In genomic region chr20:60823001-60823649, GRCh38 we compare ENCODE assay signal across 25 cellular contexts.
"Had no signal": no experiment of that assay in that cellular context is flagged by ENCODE, and none has a peak within 500 bp of the region (broad histone marks: within the 10 kb centered on the region; RNA-seq: fewer than 3 reads in every experiment).

No MANE protein-coding gene starts in this region.

- H3K27ac ChIP-seq: brain microvascular endothelial cell, colonic mucosa, epithelial cell of prostate had no signal

- H3K27ac Mint-ChIP-seq: activated CD4-positive, alpha-beta memory T cell treated with anti-CD3 and anti-CD28 coated beads, Interleukin-2, amount 10 ng/mL, durations not matched to agents 7 days and 5 days; activated CD4-positive, alpha-beta T cell treated with anti-CD3 and anti-CD28 coated beads, Interleukin-2, amount 10 ng/mL, durations not matched to agents 7 days and 5 days; activated naive CD4-positive, alpha-beta T cell treated with anti-CD3 and anti-CD28 coated beads, Interleukin-2, amount 10 ng/mL, durations not matched to agents 7 days and 5 days; activated naive CD4-positive, alpha-beta T cell treated with anti-CD3 and anti-CD28 coated beads, Interleukin-2, amount 50 U/mL, for 72 hours; activated naive CD8-positive, alpha-beta T cell treated with anti-CD3 and anti-CD28 coated beads, Interleukin-2, amount 10 ng/mL, durations not matched to agents 7 days and 5 days; activated T-cell treated with anti-CD3 and anti-CD28 coated beads, Interleukin-2, amount 50 U/mL, for 24 hours; activated T-cell treated with anti-CD3 and anti-CD28 coated beads, Interleukin-2, amount 50 U/mL, for 72 hours; T-helper 1 cell treated with Interleukin-12 subunit alpha and Interleukin-12 subunit beta and Interleukin-4 antibody, amounts not matched to agents 30 μg/mL and 1 μg/mL, for 36 hours; T-helper 2 cell treated with Interferon-gamma antibody and Interleukin-4, amounts not matched to agents 5 μg/mL and 100 μg/mL, for 36 hours had no signal

- ATAC-seq: activated naive CD4-positive, alpha-beta T cell treated with anti-CD3 and anti-CD28 coated beads, Interleukin-2, amount 50 U/mL, for 72 hours; activated T-cell treated with anti-CD3 and anti-CD28 coated beads, Interleukin-2, amount 50 U/mL, for 72 hours had no signal

- H3K9me3 ChIP-seq: colonic mucosa had no signal

- H3K4me3 Mint-ChIP-seq: activated CD4-positive, alpha-beta memory T cell treated with anti-CD3 and anti-CD28 coated beads, Interleukin-2, amount 10 ng/mL, durations not matched to agents 7 days and 5 days; activated CD4-positive, alpha-beta T cell treated with anti-CD3 and anti-CD28 coated beads, Interleukin-2, amount 10 ng/mL, durations not matched to agents 7 days and 5 days; activated naive CD4-positive, alpha-beta T cell treated with anti-CD3 and anti-CD28 coated beads, Interleukin-2, amount 10 ng/mL, durations not matched to agents 7 days and 5 days; activated naive CD8-positive, alpha-beta T cell treated with anti-CD3 and anti-CD28 coated beads, Interleukin-2, amount 10 ng/mL, durations not matched to agents 7 days and 5 days; activated T-cell treated with anti-CD3 and anti-CD28 coated beads, Interleukin-2, amount 50 U/mL, for 24 hours; activated T-cell treated with anti-CD3 and anti-CD28 coated beads, Interleukin-2, amount 50 U/mL, for 72 hours; T-helper 1 cell treated with Interleukin-12 subunit alpha and Interleukin-12 subunit beta and Interleukin-4 antibody, amounts not matched to agents 30 μg/mL and 1 μg/mL, for 36 hours; T-helper 2 cell treated with Interferon-gamma antibody and Interleukin-4, amounts not matched to agents 5 μg/mL and 100 μg/mL, for 36 hours had no signal

- H3K36me3 Mint-ChIP-seq: activated naive CD4-positive, alpha-beta T cell treated with anti-CD3 and anti-CD28 coated beads, Interleukin-2, amount 10 ng/mL, durations not matched to agents 7 days and 5 days; activated naive CD4-positive, alpha-beta T cell treated with anti-CD3 and anti-CD28 coated beads, Interleukin-2, amount 50 U/mL, for 72 hours; activated naive CD8-positive, alpha-beta T cell treated with anti-CD3 and anti-CD28 coated beads, Interleukin-2, amount 10 ng/mL, durations not matched to agents 7 days and 5 days had no signal

- H3K36me3 ChIP-seq: brain microvascular endothelial cell, colonic mucosa had no signal

- DNase-seq: activated CD4-positive, alpha-beta memory T cell treated with anti-CD3 and anti-CD28 coated beads, Interleukin-2, amount 10 ng/mL, durations not matched to agents 7 days and 5 days; activated CD4-positive, alpha-beta T cell treated with anti-CD3 and anti-CD28 coated beads for 4 hours; activated CD4-positive, alpha-beta T cell treated with anti-CD3 and anti-CD28 coated beads, Interleukin-2, amount 10 ng/mL, durations not matched to agents 7 days and 5 days; activated CD4-positive, alpha-beta T cell treated with anti-CD3 and anti-CD28 coated beads, Interleukin-2, amount 50 U/mL, for 4 hours; activated CD4-positive, CD25-positive, alpha-beta regulatory T cell; activated CD4-positive, CD25-positive, alpha-beta regulatory T cell treated with anti-CD3 and anti-CD28 coated beads, Interleukin-2, amount 50 U/mL, for 72 hours; activated CD8-positive, alpha-beta memory T cell treated with anti-CD3 and anti-CD28 coated beads, Interleukin-2, amount 50 U/mL, for 48 hours; activated gamma-delta T cell; activated naive CD4-positive, alpha-beta T cell; activated naive CD4-positive, alpha-beta T cell treated with anti-CD3 and anti-CD28 coated beads, Interleukin-2, amount 10 ng/mL, durations not matched to agents 7 days and 5 days; activated naive CD8-positive, alpha-beta T cell treated with anti-CD3 and anti-CD28 coated beads, Interleukin-2, amount 10 ng/mL, durations not matched to agents 7 days and 5 days; activated T-cell treated with anti-CD3 and anti-CD28 coated beads for 4 hours; activated T-cell treated with anti-CD3 and anti-CD28 coated beads, Interleukin-2, amount 50 U/mL, for 24 hours; activated T-cell treated with anti-CD3 and anti-CD28 coated beads, Interleukin-2, amount 50 U/mL, for 72 hours; brain microvascular endothelial cell; caudate nucleus; cerebellar nuclear complex; colonic mucosa; effector CD8-positive, alpha-beta T cell; foreskin fibroblast; T1000 had no signal

- H3K4me3 ChIP-seq: colonic mucosa had no signal

- H3K4me1 ChIP-seq: colonic mucosa had no signal

- H3K27me3 ChIP-seq: brain microvascular endothelial cell, colonic mucosa had no signal
